Comparison of ENCODE assay signal across 20 cellular contexts in the genomic region with DNA sequence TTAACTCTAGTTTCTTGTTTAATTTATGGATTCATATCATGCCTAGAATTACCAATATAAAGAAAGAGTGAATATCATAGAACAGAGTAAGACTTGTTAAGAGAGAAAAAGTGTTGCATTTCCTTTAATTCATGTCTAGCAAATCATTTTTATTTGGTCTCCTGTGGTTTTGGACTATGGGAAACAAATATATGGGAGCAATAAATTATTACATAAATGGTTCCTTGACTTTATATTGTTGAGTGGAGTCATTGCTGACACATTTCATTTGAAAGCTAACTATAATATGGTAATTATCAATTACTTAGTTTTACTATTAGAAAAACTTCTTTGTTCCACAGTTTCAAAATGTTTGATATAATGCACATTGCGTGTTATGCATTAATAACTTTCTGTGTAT.
DNase-seq lines count a peak whose midpoint lies in the region; ATAC-seq and TF ChIP-seq lines count a peak whose summit lies in the region.
"Had no signal": no experiment of that assay in that cellular context is flagged by ENCODE, and none has a peak within 500 bp of the region (broad histone marks: within the 10 kb centered on the region; RNA-seq: fewer than 3 reads in every experiment).

No MANE protein-coding gene starts in this region.

- peak overlapping the region; percentile 22; the same call in 1 of the 2 replicates for H3K27ac ChIP-seq in SK-N-MC
- H3K27ac ChIP-seq: BLaER1 treated with 17β-estradiol and CSF1 and Interleukin-3, amounts not matched to agents 10 nM and 100 nM; GM23248 had no signal

- ATAC-seq in GM18909 (IDR thresholded peaks at IDR 0.05; ENCODE audit: poor library complexity, unreplicated experiment) = no peak
- ATAC-seq in HG03095 (IDR thresholded peaks at IDR 0.05; ENCODE audit: unreplicated experiment) = no peak

- DNase-seq in HEK293T (ENCODE audit: extremely low spot score) (no peak), NCI-H69 (lab: John Stamatoyannopoulos, UW) (peak; percentile 45), SK-N-MC (ENCODE audit: low read depth, low spot score) (no peak), 8988T (no peak)
- DNase-seq: ACHN; AML-193; BE2C; Calu3; CD4-positive, alpha-beta T cell; CD8-positive, alpha-beta memory T cell; DMS53; DMS79 treated with DMSO at 0.1 percent for 48 hours; GF-D8; GM23248; H7; HCEC 1CT; HFFc6 had no signal

- peak overlapping the region; percentile 36; the same call in 1 of the 2 replicates for H3K4me3 ChIP-seq in SK-N-MC
- H3K4me3 ChIP-seq: BLaER1 treated with 17β-estradiol and CSF1 and Interleukin-3, amounts not matched to agents 10 nM and 100 nM; GM23248 had no signal

- H3K36me3 ChIP-seq in SK-N-MC (ENCODE audit: insufficient read depth, low read length) = peaks cover 44% of the 10 kb centered on the region

- H3K9ac ChIP-seq in SK-N-MC (ENCODE audit: insufficient read length) = no peak overlapping the region
- H3K9ac ChIP-seq: BLaER1 treated with 17β-estradiol and CSF1 and Interleukin-3, amounts not matched to agents 10 nM and 100 nM; GM23248 had no signal

- H3K9me3 ChIP-seq in SK-N-MC (ENCODE audit: low read depth, low read length) = no peaks in the 10 kb centered on the region
- H3K9me3 ChIP-seq: BE2C; BLaER1 treated with 17β-estradiol and CSF1 and Interleukin-3, amounts not matched to agents 10 nM and 100 nM had no signal

- CTCF ChIA-PET in HEK293T (lab: Yijun Ruan, JAX) = no interaction called here

- POLR2A ChIA-PET in HEK293T (lab: Yijun Ruan, JAX) = no interaction called here

TF ChIP-seq in HEK293T, 16 proteins besides CTCF, POLR2A, EP300 and RAD21:
- no peak for TF ChIP-seq BHLHE40 (IDR thresholded peaks at IDR 0.05; ENCODE audit: borderline replicate concordance)
- TF ChIP-seq, protein P1, sequence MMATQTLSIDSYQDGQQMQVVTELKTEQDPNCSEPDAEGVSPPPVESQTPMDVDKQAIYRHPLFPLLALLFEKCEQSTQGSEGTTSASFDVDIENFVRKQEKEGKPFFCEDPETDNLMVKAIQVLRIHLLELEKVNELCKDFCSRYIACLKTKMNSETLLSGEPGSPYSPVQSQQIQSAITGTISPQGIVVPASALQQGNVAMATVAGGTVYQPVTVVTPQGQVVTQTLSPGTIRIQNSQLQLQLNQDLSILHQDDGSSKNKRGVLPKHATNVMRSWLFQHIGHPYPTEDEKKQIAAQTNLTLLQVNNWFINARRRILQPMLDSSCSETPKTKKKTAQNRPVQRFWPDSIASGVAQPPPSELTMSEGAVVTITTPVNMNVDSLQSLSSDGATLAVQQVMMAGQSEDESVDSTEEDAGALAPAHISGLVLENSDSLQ (IDR thresholded peaks at IDR 0.05) = peak; percentile 81
- TF ChIP-seq ARNT (IDR thresholded peaks at IDR 0.05) = no peak
- TF ChIP-seq FOXK2 (IDR thresholded peaks at IDR 0.05) = no peak
